Comparison of ENCODE assay signal across 31 cellular contexts in the genomic region with DNA sequence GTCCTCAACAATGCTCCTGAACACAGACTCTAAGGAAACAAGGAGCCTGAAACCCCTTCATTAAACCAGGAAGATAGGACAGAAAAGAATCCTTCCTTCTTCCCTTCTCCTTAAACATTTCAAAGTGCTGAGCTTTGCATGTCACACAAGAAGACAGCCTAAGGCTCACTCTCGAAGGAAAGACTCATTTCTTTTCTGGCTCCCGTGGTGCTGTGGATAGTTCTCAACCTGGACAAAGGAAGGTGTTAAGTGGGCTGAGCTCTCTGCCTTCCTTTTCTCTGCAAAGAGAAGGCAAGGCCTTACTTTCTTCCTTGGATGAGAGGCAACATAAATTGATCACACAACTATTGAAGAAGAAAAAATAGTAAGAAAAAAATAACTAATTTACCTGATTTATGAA.
"Had no signal": no experiment of that assay in that cellular context is flagged by ENCODE, and none has a peak within 500 bp of the region (broad histone marks: within the 10 kb centered on the region; RNA-seq: fewer than 3 reads in every experiment).

No MANE protein-coding gene starts in this region.

- ATAC-seq: left colon; left lung; lower lobe of right lung; natural killer cell; pancreas; right cardiac atrium; sciatic nerve; stimulated activated naive B cell treated with anti-CD40 and anti-IgM and Interleukin-4, amounts not matched to agents 10 μg/mL and 1 μg/mL and 100 μg/mL, for 72 hours; stimulated activated naive CD8-positive, alpha-beta T cell treated with anti-CD3 and anti-CD28 coated beads, Interleukin-15, Interleukin-2, amounts not matched to agents 100 U/mL and 50 U/mL, for 24 hours had no signal

- H3K9me3 Mint-ChIP-seq: nephron progenitor cell had no signal

- H3K36me3 ChIP-seq: left lung, lower lobe of right lung, pancreas, prostate gland, stomach, thyroid gland, transverse colon, upper lobe of left lung, vagina had no signal

- H3K4me1 Mint-ChIP-seq: immature natural killer cell; naive B cell; natural killer cell; nephron progenitor cell; stimulated activated naive B cell treated with anti-CD40 and anti-IgM and Interleukin-4, amounts not matched to agents 10 μg/mL and 1 μg/mL and 100 μg/mL, for 72 hours had no signal

- H3K9me3 ChIP-seq: left lung, lower lobe of right lung, pancreas, prostate gland, stomach, testis, thyroid gland, transverse colon, upper lobe of left lung, vagina had no signal

- H3K4me3 ChIP-seq: left lung, lower lobe of right lung, pancreas, prostate gland, skin epidermis, stomach, testis, thyroid gland, transverse colon, upper lobe of left lung, vagina had no signal

- DNase-seq: hypothalamus; immature natural killer cell; kidney; left colon; left lung; lower lobe of right lung; mammary epithelial cell; mesenchymal stem cell; naive B cell; natural killer cell; nephron progenitor cell; nucleus accumbens; pancreas; posterior cingulate gyrus; retina; right cardiac atrium; stimulated activated CD4-positive, alpha-beta T cell treated with anti-CD3 and anti-CD28 coated beads, Interleukin-15, amount 100 ng/mL, for 24 hours; stimulated activated CD4-positive, alpha-beta T cell treated with anti-CD3 and anti-CD28 coated beads, Interleukin-2, amount 100 ng/mL, for 24 hours; stimulated activated CD4-positive, alpha-beta T cell treated with anti-CD3 and anti-CD28 coated beads, Interleukin-4, amount 100 ng/mL, for 1 hour; stimulated activated naive B cell treated with anti-CD40 and anti-IgM and Interleukin-4, amounts not matched to agents 10 μg/mL and 1 μg/mL and 100 μg/mL, for 72 hours; stimulated activated naive CD8-positive, alpha-beta T cell treated with anti-CD3 and anti-CD28 coated beads, Interleukin-15, Interleukin-2, amounts not matched to agents 100 U/mL and 50 U/mL, for 24 hours; stomach; testis; thyroid gland; transverse colon; upper lobe of left lung had no signal

- H3K27me3 ChIP-seq: left lung, pancreas, stomach, testis, thyroid gland, transverse colon, upper lobe of left lung, vagina had no signal

- H3K27ac ChIP-seq: left lung, lower lobe of right lung, pancreas, prostate gland, skin epidermis, stomach, testis, thyroid gland, transverse colon, upper lobe of left lung, vagina had no signal

- H3K4me1 ChIP-seq: left lung, lower lobe of right lung, pancreas, prostate gland, stomach, testis, thyroid gland, transverse colon, upper lobe of left lung, vagina had no signal

- H3K4me3 Mint-ChIP-seq: immature natural killer cell; mesothelial cell of epicardium; naive B cell; natural killer cell; nephron progenitor cell; stimulated activated naive B cell treated with anti-CD40 and anti-IgM and Interleukin-4, amounts not matched to agents 10 μg/mL and 1 μg/mL and 100 μg/mL, for 72 hours had no signal

- H3K36me3 Mint-ChIP-seq: immature natural killer cell; mesothelial cell of epicardium; naive B cell; natural killer cell; stimulated activated naive B cell treated with anti-CD40 and anti-IgM and Interleukin-4, amounts not matched to agents 10 μg/mL and 1 μg/mL and 100 μg/mL, for 72 hours had no signal

- H3K27ac Mint-ChIP-seq: immature natural killer cell; mesothelial cell of epicardium; naive B cell; natural killer cell; nephron progenitor cell; stimulated activated naive B cell treated with anti-CD40 and anti-IgM and Interleukin-4, amounts not matched to agents 10 μg/mL and 1 μg/mL and 100 μg/mL, for 72 hours had no signal
